In genomic region chr18:59725177-59725576, GRCh38 we compare ENCODE assay signal across 18 cellular contexts. TPM values are rescaled to one million over a fixed set of nuclear protein-coding genes. Genes with fewer than 3 reads are reported as not detected.
"Had no signal": no experiment of that assay in that cellular context is flagged by ENCODE, and none has a peak within 500 bp of the region (broad histone marks: within the 10 kb centered on the region; RNA-seq: fewer than 3 reads in every experiment).

No MANE protein-coding gene starts in this region.

- H3K79me2 ChIP-seq: parathyroid adenoma had no signal

- H3K4me3 Mint-ChIP-seq: activated CD4-positive, alpha-beta T cell treated with anti-CD3 and anti-CD28 coated beads, Interleukin-2, amount 10 ng/mL, durations not matched to agents 24 days and 14 days; activated naive CD4-positive, alpha-beta T cell treated with anti-CD3 and anti-CD28 coated beads, Interleukin-2, amount 10 ng/mL, durations not matched to agents 7 days and 5 days; activated T-helper 17 cell treated with anti-CD3 and anti-CD28 coated beads, Interleukin-2, amount 50 U/mL, for 72 hours; brain; neural crest cell; T-helper 17 cell; WTC11 had no signal

- FAIRE-seq: endometrium, small intestine had no signal

- H3K9me3 Mint-ChIP-seq: activated CD4-positive, alpha-beta T cell treated with anti-CD3 and anti-CD28 coated beads, Interleukin-2, amount 10 ng/mL, durations not matched to agents 24 days and 14 days; activated naive CD4-positive, alpha-beta T cell treated with anti-CD3 and anti-CD28 coated beads, Interleukin-2, amount 10 ng/mL, durations not matched to agents 7 days and 5 days; activated T-helper 17 cell treated with anti-CD3 and anti-CD28 coated beads, Interleukin-2, amount 50 U/mL, for 72 hours had no signal

- H3K4me3 ChIP-seq: dorsolateral prefrontal cortex, esophagus muscularis mucosa, tibial artery, vagina had no signal

- H3K36me3 Mint-ChIP-seq: activated naive CD4-positive, alpha-beta T cell treated with anti-CD3 and anti-CD28 coated beads, Interleukin-2, amount 10 ng/mL, durations not matched to agents 7 days and 5 days; brain; WTC11 had no signal

- H2AFZ ChIP-seq: parathyroid adenoma had no signal

- H3K9ac ChIP-seq: parathyroid adenoma had no signal

- H3K27me3 Mint-ChIP-seq: activated CD4-positive, alpha-beta T cell treated with anti-CD3 and anti-CD28 coated beads, Interleukin-2, amount 10 ng/mL, durations not matched to agents 24 days and 14 days had no signal

- H3K27me3 ChIP-seq: esophagus muscularis mucosa, tibial artery, vagina had no signal

- H3K27ac ChIP-seq: dorsolateral prefrontal cortex, esophagus muscularis mucosa, parathyroid adenoma, tibial artery, vagina had no signal

- H3K36me3 ChIP-seq: esophagus muscularis mucosa, tibial artery, vagina had no signal

- H3K27ac Mint-ChIP-seq: activated CD4-positive, alpha-beta T cell treated with anti-CD3 and anti-CD28 coated beads, Interleukin-2, amount 10 ng/mL, durations not matched to agents 24 days and 14 days; activated naive CD4-positive, alpha-beta T cell treated with anti-CD3 and anti-CD28 coated beads, Interleukin-2, amount 10 ng/mL, durations not matched to agents 7 days and 5 days; activated T-helper 17 cell treated with anti-CD3 and anti-CD28 coated beads, Interleukin-2, amount 50 U/mL, for 72 hours; brain; T-helper 17 cell; WTC11 had no signal

- H3K4me1 ChIP-seq: esophagus muscularis mucosa, parathyroid adenoma, vagina had no signal

- ATAC-seq: activated T-helper 17 cell treated with anti-CD3 and anti-CD28 coated beads, Interleukin-2, amount 50 U/mL, for 72 hours; T-helper 17 cell; WTC11 had no signal

- H3K4me1 Mint-ChIP-seq: activated CD4-positive, alpha-beta T cell treated with anti-CD3 and anti-CD28 coated beads, Interleukin-2, amount 10 ng/mL, durations not matched to agents 24 days and 14 days; activated naive CD4-positive, alpha-beta T cell treated with anti-CD3 and anti-CD28 coated beads, Interleukin-2, amount 10 ng/mL, durations not matched to agents 7 days and 5 days; activated T-helper 17 cell treated with anti-CD3 and anti-CD28 coated beads, Interleukin-2, amount 50 U/mL, for 72 hours; brain; neural crest cell; T-helper 17 cell had no signal

- DNase-seq: activated CD4-positive, alpha-beta T cell treated with anti-CD3 and anti-CD28 coated beads, Interleukin-2, amount 10 ng/mL, durations not matched to agents 24 days and 14 days; activated CD8-positive, alpha-beta memory T cell treated with anti-CD3 and anti-CD28 coated beads for 24 hours; activated naive CD4-positive, alpha-beta T cell treated with anti-CD3 and anti-CD28 coated beads, Interleukin-2, amount 10 ng/mL, durations not matched to agents 7 days and 5 days; amniotic stem cell; dorsolateral prefrontal cortex; hippocampal formation; kidney glomerular epithelial cell; small intestine; T-helper 17 cell; tibial artery had no signal

- H3K9me3 ChIP-seq: esophagus muscularis mucosa, tibial artery, vagina had no signal

RNA-seq across cellular contexts. Expression of gene CCBE1, which starts 28.0 kb away (rescaled TPM):
- total RNA-seq: activated CD4-positive, alpha-beta T cell treated with anti-CD3 and anti-CD28 coated beads, Interleukin-2, amount 10 ng/mL, durations not matched to agents 24 days and 14 days; T-helper 17 cell had no signal
